In the genomic region with DNA sequence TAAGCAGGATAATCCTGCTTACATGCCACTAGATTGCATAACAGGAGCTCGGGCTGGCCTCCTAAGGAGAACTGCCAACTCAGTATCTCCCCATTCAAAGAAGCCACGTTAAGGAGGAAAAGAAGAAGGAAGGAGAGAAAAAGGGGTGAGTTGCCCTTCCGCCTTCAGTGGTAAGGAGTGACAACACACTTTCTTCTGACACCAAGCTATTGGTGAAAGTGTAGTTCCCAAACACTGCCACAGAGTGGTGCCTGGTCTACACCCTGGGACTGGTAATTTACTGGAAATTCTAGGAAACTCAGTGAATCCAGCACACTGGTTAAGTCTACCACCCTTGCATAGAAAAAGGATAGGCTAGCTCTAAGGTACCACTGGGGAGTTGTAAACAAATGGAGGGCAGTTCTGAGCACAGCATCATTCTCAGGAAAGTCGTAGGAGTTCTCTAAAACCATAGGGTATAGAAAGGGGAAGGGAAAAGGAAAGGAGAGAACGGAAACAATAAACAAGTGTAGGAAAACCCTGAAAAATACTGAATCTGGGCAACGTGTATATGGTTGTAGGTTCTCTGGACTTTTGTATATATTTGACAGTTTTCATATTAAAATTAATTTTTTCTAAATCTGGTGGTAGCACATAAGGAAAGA, we compare ENCODE assay signal across 8 cellular contexts. TPM values are rescaled to one million over a fixed set of nuclear protein-coding genes. Genes with fewer than 3 reads are reported as not detected.
DNase-seq lines count a peak whose midpoint lies in the region; ATAC-seq and TF ChIP-seq lines count a peak whose summit lies in the region.

No MANE protein-coding gene starts in this region.

- peaks cover 2% of the 10 kb centered on the region for H3K4me1 Mint-ChIP-seq in activated naive CD4-positive, alpha-beta T cell treated with anti-CD3 and anti-CD28 coated beads for 36 hours (ENCODE audit: low read depth)
- no peaks in the 10 kb centered on the region for H3K4me1 Mint-ChIP-seq in progenitor cell of endocrine pancreas (ENCODE audit: low read depth)

- no peak overlapping the region for H3K4me3 Mint-ChIP-seq in activated naive CD4-positive, alpha-beta T cell treated with anti-CD3 and anti-CD28 coated beads for 36 hours
- H3K4me3 Mint-ChIP-seq in progenitor cell of endocrine pancreas (ENCODE audit: low read depth), result no peak overlapping the region

- TF ChIP-seq CTCF in progenitor cell of endocrine pancreas (IDR thresholded peaks at IDR 0.05; ENCODE audit: unreplicated experiment), result peak; percentile 69

- H3K27me3 Mint-ChIP-seq in activated naive CD4-positive, alpha-beta T cell treated with anti-CD3 and anti-CD28 coated beads for 36 hours (ENCODE audit: low read depth), result no peaks in the 10 kb centered on the region
- H3K27me3 Mint-ChIP-seq in progenitor cell of endocrine pancreas, result no peaks in the 10 kb centered on the region

- no peaks in the 10 kb centered on the region for H3K9me3 Mint-ChIP-seq in activated naive CD4-positive, alpha-beta T cell treated with anti-CD3 and anti-CD28 coated beads for 36 hours
- H3K9me3 Mint-ChIP-seq in progenitor cell of endocrine pancreas (ENCODE audit: low read depth), result no peaks in the 10 kb centered on the region

- DNase-seq in EL (peak; percentile 72), HT-29 (ENCODE audit: low spot score) (peak; percentile 82), RPMI7951 (ENCODE audit: low read depth) (peak; percentile 71), glomerular visceral epithelial cell (ENCODE audit: extremely low spot score) (peak; percentile 68), progenitor cell of endocrine pancreas (ENCODE audit: low spot score, unreplicated experiment) (peak; percentile 27), OCI-M2 (lab: John Stamatoyannopoulos, UW; ENCODE audit: unreplicated experiment) (no peak)
- peak; percentile 69 for DNase-seq in activated naive CD4-positive, alpha-beta T cell treated with anti-CD3 and anti-CD28 coated beads for 36 hours

- intact Hi-C loops in activated naive CD4-positive, alpha-beta T cell treated with anti-CD3 and anti-CD28 coated beads for 36 hours (cut with micrococcal nuclease), result loop anchor here (1.0 kb wide), 3 partner anchors 119 to 607 kb away; no protein-coding TSS in a partner anchor

- H3K27ac Mint-ChIP-seq in activated naive CD4-positive, alpha-beta T cell treated with anti-CD3 and anti-CD28 coated beads for 36 hours, result no peak overlapping the region
- H3K27ac Mint-ChIP-seq in progenitor cell of endocrine pancreas, result no peak overlapping the region

- peak; percentile 79 for ATAC-seq in GM21515 (IDR thresholded peaks at IDR 0.05; ENCODE audit: unreplicated experiment)

- H3K36me3 Mint-ChIP-seq in activated naive CD4-positive, alpha-beta T cell treated with anti-CD3 and anti-CD28 coated beads for 36 hours (ENCODE audit: low read depth), result peaks cover 2% of the 10 kb centered on the region
- no peaks in the 10 kb centered on the region for H3K36me3 Mint-ChIP-seq in progenitor cell of endocrine pancreas (ENCODE audit: insufficient read depth)

- CTCF ChIA-PET in activated naive CD4-positive, alpha-beta T cell treated with anti-CD3 and anti-CD28 coated beads for 36 hours (lab: Charles Lee), result interaction anchor here (0.6 to 12.0 kb wide), 27 partner anchors 8 to 171 kb away, joined by 3 to 138 read pairs (median 4); no protein-coding TSS in a partner anchor

RNA-seq across cellular contexts. Expression of gene RRAS2, which starts 58.2 kb away (rescaled TPM):
- total RNA-seq in HT-29 (2014; rRNA removed; shearing (Covaris generic)), result 74.8 and 78.3 TPM in 2 replicates
- total RNA-seq in RPMI7951 (2014; rRNA removed; shearing (Covaris generic)), result 34.9 and 41.1 TPM in 2 replicates
- total RNA-seq in activated naive CD4-positive, alpha-beta T cell treated with anti-CD3 and anti-CD28 coated beads for 36 hours, result 10 to 100 TPM; 36.6 to 36.8 TPM
- total RNA-seq in progenitor cell of endocrine pancreas, result 45.5 and 46.6 TPM in 2 replicates
